In the genomic region with DNA sequence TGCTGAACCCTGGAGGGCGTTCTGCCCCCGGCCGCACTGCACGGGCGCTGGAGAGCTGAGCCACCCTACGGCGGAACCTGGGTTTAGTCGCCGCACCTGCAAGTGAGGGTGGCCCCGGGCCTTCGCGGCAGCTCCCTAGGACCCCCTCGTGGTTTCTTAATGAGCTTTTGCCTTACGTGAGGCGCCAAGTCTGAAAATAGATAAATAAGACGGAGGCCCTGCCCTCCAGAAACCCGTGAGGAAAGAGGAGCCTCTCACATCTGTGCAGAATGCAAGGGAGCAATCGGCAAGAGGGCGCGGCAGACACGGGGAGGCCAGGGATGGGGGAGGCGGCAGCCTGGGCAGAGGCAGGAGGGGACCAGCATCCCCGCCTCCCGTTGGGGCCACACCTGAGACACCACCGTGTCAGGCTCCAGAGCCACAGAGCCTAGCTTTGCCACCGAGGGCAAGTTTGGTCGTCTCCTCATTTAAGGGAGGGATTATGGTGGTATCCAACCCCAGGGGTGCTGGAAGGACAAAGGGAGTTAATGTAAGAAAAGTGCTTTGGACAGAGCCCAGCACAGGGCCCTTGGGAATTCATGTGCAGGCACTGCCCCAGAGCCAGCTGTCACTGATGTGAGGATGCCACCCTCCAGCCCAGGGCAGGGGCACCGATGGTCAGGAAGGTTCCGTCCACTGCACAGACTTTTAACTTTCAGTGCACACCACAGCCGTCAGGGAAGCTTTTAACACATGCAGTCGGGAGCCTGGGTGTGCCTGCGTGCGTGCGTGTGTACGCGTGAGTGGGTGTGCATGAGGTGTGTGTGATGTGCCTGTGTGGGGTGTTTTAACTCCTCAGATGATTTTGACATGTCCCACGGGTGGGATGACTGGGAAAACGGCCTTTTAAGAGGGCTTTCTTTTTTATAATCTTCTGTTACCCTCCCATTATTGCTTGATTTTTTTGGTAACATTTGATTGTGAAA, we compare ENCODE assay signal across 18 cellular contexts.
A peak's percentile ranks its signal among the peaks of the same experiment; 100 is the strongest.
DNase-seq lines count a peak whose midpoint lies in the region; ATAC-seq and TF ChIP-seq lines count a peak whose summit lies in the region.
"Had no signal": no experiment of that assay in that cellular context is flagged by ENCODE, and none has a peak within 500 bp of the region (broad histone marks: within the 10 kb centered on the region; RNA-seq: fewer than 3 reads in every experiment).

No MANE protein-coding gene starts in this region.

- H3K27me3 ChIP-seq in H9 (ENCODE audit: insufficient read depth, low read length) (no peaks in the 10 kb centered on the region), neuronal stem cell (ENCODE audit: control insufficient read depth in 3 of 3, insufficient read depth in 3 of 3, low read depth in 1 of 3, low read length in 3 of 3) (no peaks in the 10 kb centered on the region)
- H3K27me3 ChIP-seq: neutrophil had no signal

- TF ChIP-seq CTCF in activated CD8-positive, alpha-beta T cell treated with anti-CD3 and anti-CD28 coated beads for 36 hours (IDR thresholded peaks at IDR 0.05), result no peak
- TF ChIP-seq CTCF in H9 (conservative IDR thresholded peaks at IDR 0.05), result no peak

- no peak overlapping the region for H3K56ac ChIP-seq in H9 (ENCODE audit: insufficient read length, low read depth, low read length)

- CTCF ChIA-PET in activated CD8-positive, alpha-beta T cell treated with anti-CD3 and anti-CD28 coated beads, Interleukin-2, amount 10 ng/mL, durations not matched to agents 7 days and 5 days (lab: Charles Lee), result no interaction called here
- CTCF ChIA-PET in activated CD8-positive, alpha-beta T cell treated with anti-CD3 and anti-CD28 coated beads for 36 hours (lab: Charles Lee), result interaction anchor here (1.4 kb wide), 1 partner anchor 27 kb away, joined by 4 read pairs; no protein-coding TSS in a partner anchor

- H2BK15ac ChIP-seq in H9 (ENCODE audit: low read depth, low read length) (no peak overlapping the region), neuronal stem cell (ENCODE audit: low read length) (no peak overlapping the region)

- H2AK5ac ChIP-seq in H9 (ENCODE audit: insufficient read length, low read length), result no peak overlapping the region
- no peak overlapping the region for H2AK5ac ChIP-seq in neuronal stem cell (ENCODE audit: low read depth, low read length)

- H3K9me3 Mint-ChIP-seq in activated CD8-positive, alpha-beta T cell treated with anti-CD3 and anti-CD28 coated beads, Interleukin-2, amount 10 ng/mL, durations not matched to agents 7 days and 5 days (ENCODE audit: insufficient read depth), result no peaks in the 10 kb centered on the region
- no peaks in the 10 kb centered on the region for H3K9me3 Mint-ChIP-seq in activated CD8-positive, alpha-beta T cell treated with anti-CD3 and anti-CD28 coated beads for 36 hours
- H3K9me3 Mint-ChIP-seq in H9, result no peaks in the 10 kb centered on the region; a peak in 1 of 5 replicates
- H3K9me3 Mint-ChIP-seq in activated naive CD8-positive, alpha-beta T cell (ENCODE audit: low read depth), result no peaks in the 10 kb centered on the region
- H3K9me3 Mint-ChIP-seq: activated T-helper 2 cell treated with anti-CD3 and anti-CD28 coated beads, Interferon-gamma antibody, Interleukin-2, Interleukin-4, amounts not matched to agents 10 μg/mL and 5 μg/mL and 100 μg/mL, durations not matched to agents 14 hours and 24 hours and 36 hours; HFFc6 had no signal

- no peak overlapping the region for H3K9ac ChIP-seq in H9 (ENCODE audit: extremely low read depth, insufficient read length, low read length)
- H3K9ac ChIP-seq in neuronal stem cell (ENCODE audit: low read depth, low read length, poor library complexity), result no peak overlapping the region

- H3K23me2 ChIP-seq in H9 (ENCODE audit: insufficient read length, low read depth, low read length, poor library complexity, severe bottlenecking), result no peaks in the 10 kb centered on the region

- H3K4me1 Mint-ChIP-seq in activated CD8-positive, alpha-beta T cell treated with anti-CD3 and anti-CD28 coated beads, Interleukin-2, amount 10 ng/mL, durations not matched to agents 7 days and 5 days (ENCODE audit: low read depth), result peaks cover 21% of the 10 kb centered on the region
- H3K4me1 Mint-ChIP-seq in activated CD8-positive, alpha-beta T cell treated with anti-CD3 and anti-CD28 coated beads for 36 hours (ENCODE audit: low read depth), result peaks cover 5% of the 10 kb centered on the region
- peaks cover 12 to 14% of the 10 kb centered on the region in 2 experiments for H3K4me1 Mint-ChIP-seq in H9
- H3K4me1 Mint-ChIP-seq in activated naive CD8-positive, alpha-beta T cell (ENCODE audit: low read depth), result peaks cover 10% of the 10 kb centered on the region

- H3K4me3 Mint-ChIP-seq in activated CD8-positive, alpha-beta T cell treated with anti-CD3 and anti-CD28 coated beads, Interleukin-2, amount 10 ng/mL, durations not matched to agents 7 days and 5 days, result no peak overlapping the region
- H3K4me3 Mint-ChIP-seq in activated CD8-positive, alpha-beta T cell treated with anti-CD3 and anti-CD28 coated beads for 36 hours, result no peak overlapping the region
- H3K4me3 Mint-ChIP-seq in H9, result no peak overlapping the region
- no peak overlapping the region for H3K4me3 Mint-ChIP-seq in activated naive CD8-positive, alpha-beta T cell
- H3K4me3 Mint-ChIP-seq: CD4-positive, alpha-beta memory T cell; HFFc6; T-helper 17 cell had no signal

- no peak overlapping the region for H3K18ac ChIP-seq in H9 (ENCODE audit: insufficient read length, low read depth, low read length)
- H3K18ac ChIP-seq in neuronal stem cell (ENCODE audit: low read length), result peak overlapping the region; percentile 33

- no peak overlapping the region for H2BK12ac ChIP-seq in H9 (ENCODE audit: insufficient read length, low read depth, low read length)
- H2BK12ac ChIP-seq in neuronal stem cell (ENCODE audit: low read length), result no peak overlapping the region

- H4K8ac ChIP-seq in H9 (replicated peaks; ENCODE audit: insufficient read length, low read depth, low read length) (no peak overlapping the region), neuronal stem cell (ENCODE audit: low read depth, low read length) (no peak overlapping the region)

- no peak overlapping the region for H3K23ac ChIP-seq in H9 (ENCODE audit: insufficient read length, low read depth, low read length)
- no peak overlapping the region for H3K23ac ChIP-seq in neuronal stem cell (ENCODE audit: low read depth, low read length, poor library complexity)

- H3K36me3 ChIP-seq in neuronal stem cell (replicated peaks in 1 of 2; ENCODE audit: control insufficient read depth in 2 of 2, insufficient read depth in 2 of 2, low read length in 2 of 2), result no peaks in the 10 kb centered on the region
- H3K36me3 ChIP-seq: neutrophil had no signal

- POLR2A ChIA-PET in activated CD8-positive, alpha-beta T cell treated with anti-CD3 and anti-CD28 coated beads, Interleukin-2, amount 10 ng/mL, durations not matched to agents 7 days and 5 days (lab: Charles Lee), result interaction anchor here (0.5 kb wide), 1 partner anchor 24 kb away, joined by 4 read pairs; no protein-coding TSS in a partner anchor
- POLR2A ChIA-PET in activated CD8-positive, alpha-beta T cell treated with anti-CD3 and anti-CD28 coated beads for 36 hours (lab: Charles Lee), result interaction anchor here (0.7 to 1.1 kb wide), 3 partner anchors 51 to 55 kb away, joined by 3 read pairs; no protein-coding TSS in a partner anchor

- H2BK120ac ChIP-seq in H9 (ENCODE audit: low read depth, low read length, poor library complexity, severe bottlenecking) (no peak overlapping the region), neuronal stem cell (ENCODE audit: low read depth, low read length) (no peak overlapping the region)

- H3K27ac ChIP-seq in H9 (ENCODE audit: insufficient read length, low read depth, low read length) (no peak overlapping the region), neuronal stem cell (replicated peaks; ENCODE audit: low read length) (no peak overlapping the region)
- H3K27ac ChIP-seq: neutrophil had no signal

- H3K4me2 ChIP-seq in H9 (ENCODE audit: insufficient read depth, insufficient read length, low read length) (no peak overlapping the region), neuronal stem cell (ENCODE audit: insufficient read depth, low read length, poor library complexity, severe bottlenecking) (no peak overlapping the region)

- ATAC-seq in activated CD8-positive, alpha-beta T cell treated with anti-CD3 and anti-CD28 coated beads, Interleukin-2, amount 10 ng/mL, durations not matched to agents 7 days and 5 days, result peak; percentile 30
- no peak for ATAC-seq in activated CD8-positive, alpha-beta T cell treated with anti-CD3 and anti-CD28 coated beads for 36 hours
- ATAC-seq: K562, left ventricle myocardium superior, T-helper 17 cell had no signal

- DNase-seq in activated CD8-positive, alpha-beta T cell treated with anti-CD3 and anti-CD28 coated beads, Interleukin-2, amount 10 ng/mL, durations not matched to agents 7 days and 5 days, result no peak
- no peak for DNase-seq in activated CD8-positive, alpha-beta T cell treated with anti-CD3 and anti-CD28 coated beads for 36 hours
- DNase-seq in H9, result no peak
- no peak for DNase-seq in neuronal stem cell (ENCODE audit: low spot score)
- DNase-seq in A172 (ENCODE audit: low spot score), result no peak
- DNase-seq in stimulated activated CD4-positive, alpha-beta T cell treated with anti-CD3 and anti-CD28 coated beads, Interleukin-1b, Interleukin-23, amount 100 ng/mL, for 48 hours, result no peak
- no peak for DNase-seq in NCI-H187 treated with DMSO at 0.1 percent for 48 hours (lab: John Stamatoyannopoulos, UW)
- DNase-seq: HFFc6, left ventricle myocardium superior, NCI-H2029 treated with DMSO at 0.1 percent for 48 hours, NCI-H526, SHP77 treated with DMSO at 0.1 percent for 48 hours, T-helper 17 cell had no signal

- H3K4ac ChIP-seq in H9 (ENCODE audit: low read depth, low read length), result no peak overlapping the region
- no peak overlapping the region for H3K4ac ChIP-seq in neuronal stem cell (ENCODE audit: low read length)

- no peaks in the 10 kb centered on the region for H3K27me3 Mint-ChIP-seq in activated CD8-positive, alpha-beta T cell treated with anti-CD3 and anti-CD28 coated beads, Interleukin-2, amount 10 ng/mL, durations not matched to agents 7 days and 5 days (ENCODE audit: low read depth)
- H3K27me3 Mint-ChIP-seq in activated CD8-positive, alpha-beta T cell treated with anti-CD3 and anti-CD28 coated beads for 36 hours, result no peaks in the 10 kb centered on the region
- no peaks in the 10 kb centered on the region for H3K27me3 Mint-ChIP-seq in H9 (ENCODE audit: low read depth)
- no peaks in the 10 kb centered on the region for H3K27me3 Mint-ChIP-seq in activated naive CD8-positive, alpha-beta T cell
- H3K27me3 Mint-ChIP-seq: CD4-positive, alpha-beta memory T cell; T-helper 17 cell had no signal

- no peaks in the 10 kb centered on the region for H3K79me1 ChIP-seq in H9 (ENCODE audit: insufficient read depth, low read depth, low read length, poor library complexity, severe bottlenecking)
- peaks cover 1% of the 10 kb centered on the region for H3K79me1 ChIP-seq in neuronal stem cell (ENCODE audit: low read depth, low read length)

- H4K20me1 ChIP-seq in H9 (ENCODE audit: control insufficient read depth, insufficient read depth, insufficient read length), result no peaks in the 10 kb centered on the region

- no peaks in the 10 kb centered on the region for H3K9me3 ChIP-seq in H9 (ENCODE audit: control insufficient read depth, low read depth, low read length)
- no peaks in the 10 kb centered on the region for H3K9me3 ChIP-seq in neuronal stem cell (replicated peaks in 1 of 2; ENCODE audit: control insufficient read depth in 2 of 2, insufficient read depth in 1 of 2, low read depth in 1 of 2, low read length in 2 of 2)
- H3K9me3 ChIP-seq: neutrophil had no signal

- no peak overlapping the region for H4K5ac ChIP-seq in H9 (ENCODE audit: insufficient read length, low read depth, low read length)

- H3K79me2 ChIP-seq in H9 (ENCODE audit: insufficient read depth, low read length), result no peaks in the 10 kb centered on the region

- H2BK5ac ChIP-seq in H9 (ENCODE audit: insufficient read length, low read length) (no peak overlapping the region), neuronal stem cell (ENCODE audit: low read length) (no peak overlapping the region)

- peak overlapping the region; percentile 68 for H3K27ac Mint-ChIP-seq in activated CD8-positive, alpha-beta T cell treated with anti-CD3 and anti-CD28 coated beads, Interleukin-2, amount 10 ng/mL, durations not matched to agents 7 days and 5 days
- no peak overlapping the region for H3K27ac Mint-ChIP-seq in activated CD8-positive, alpha-beta T cell treated with anti-CD3 and anti-CD28 coated beads for 36 hours
- peak overlapping the region in 2 of 3 experiments; percentile 39 to 68; a peak in 3 of 7 replicates for H3K27ac Mint-ChIP-seq in H9
- peak overlapping the region; percentile 76 for H3K27ac Mint-ChIP-seq in activated naive CD8-positive, alpha-beta T cell
- H3K27ac Mint-ChIP-seq: activated T-helper 2 cell treated with anti-CD3 and anti-CD28 coated beads, Interferon-gamma antibody, Interleukin-2, Interleukin-4, amounts not matched to agents 10 μg/mL and 5 μg/mL and 100 μg/mL, durations not matched to agents 14 hours and 24 hours and 36 hours; HFFc6; T-helper 17 cell had no signal

- H3K4me1 ChIP-seq in H9 (ENCODE audit: insufficient read depth, low read length) (no peaks in the 10 kb centered on the region), neuronal stem cell (ENCODE audit: control insufficient read depth in 2 of 2, insufficient read depth in 1 of 2, low read depth in 1 of 2, low read length in 2 of 2) (peaks cover 3 to 7% of the 10 kb centered on the region in 2 donors)

- H3K14ac ChIP-seq in H9 (ENCODE audit: insufficient read depth, low read length), result no peak overlapping the region
- no peak overlapping the region for H3K14ac ChIP-seq in neuronal stem cell (ENCODE audit: low read length)

- no peak overlapping the region for H4K91ac ChIP-seq in H9 (ENCODE audit: insufficient read length, low read depth, low read length)
- H4K91ac ChIP-seq in neuronal stem cell (ENCODE audit: low read depth, low read length, poor library complexity), result no peak overlapping the region

- WGBS in H9 (ENCODE audit: extremely low coverage, insufficient read length, low lambda C conversion rate), result no CpG with 5 or more reads among the region's 38 CpGs
- no CpG with 5 or more reads among the region's 38 CpGs for WGBS in neuronal stem cell (ENCODE audit: extremely low coverage in 2 of 2, insufficient read length in 2 of 2, insufficient replicate concordance in 1 of 2), 2 donors

- no peak overlapping the region for H3T11ph ChIP-seq in H9 (ENCODE audit: low read length)

- no peak overlapping the region for H3K4me3 ChIP-seq in neuronal stem cell (ENCODE audit: low read length in 2 of 2)
- H3K4me3 ChIP-seq: K562 had no signal

- H2AFZ ChIP-seq in H9 (ENCODE audit: low read length), result no peak overlapping the region
- H2AFZ ChIP-seq in neuronal stem cell (ENCODE audit: low read length), result no peak overlapping the region

- peaks cover 26% of the 10 kb centered on the region for H3K36me3 Mint-ChIP-seq in activated CD8-positive, alpha-beta T cell treated with anti-CD3 and anti-CD28 coated beads, Interleukin-2, amount 10 ng/mL, durations not matched to agents 7 days and 5 days (ENCODE audit: low read depth)
- H3K36me3 Mint-ChIP-seq in activated CD8-positive, alpha-beta T cell treated with anti-CD3 and anti-CD28 coated beads for 36 hours (ENCODE audit: low read depth), result peaks cover 13% of the 10 kb centered on the region
- H3K36me3 Mint-ChIP-seq in H9 (ENCODE audit: insufficient read depth in 1 of 3, low read depth in 3 of 3), result peaks cover 0 to 12% (median 4%) of the 10 kb centered on the region in 3 experiments; a peak in 3 of 7 replicates
- H3K36me3 Mint-ChIP-seq in activated naive CD8-positive, alpha-beta T cell, result peaks cover 2% of the 10 kb centered on the region

- intact Hi-C loops in activated CD8-positive, alpha-beta T cell treated with anti-CD3 and anti-CD28 coated beads for 36 hours (cut with micrococcal nuclease), result loop anchor here (10.0 kb wide), 1 partner anchor 56 kb away; no protein-coding TSS in a partner anchor

- no peak overlapping the region for H2BK20ac ChIP-seq in H9 (ENCODE audit: low read depth, low read length, poor library complexity, severe bottlenecking)
